12 cellular contexts compared by ENCODE assay signal in genomic region chr2:23772684-23773083, GRCh38.
"Had no signal": no experiment of that assay in that cellular context is flagged by ENCODE, and none has a peak within 500 bp of the region (broad histone marks: within the 10 kb centered on the region; RNA-seq: fewer than 3 reads in every experiment).

No MANE protein-coding gene starts in this region.

- H2AFZ ChIP-seq: neural progenitor cell had no signal

- FAIRE-seq: pancreas had no signal

- ATAC-seq: pancreas had no signal

- H3K27ac ChIP-seq: brain microvascular endothelial cell, neural progenitor cell, pancreas had no signal

- H3K9ac ChIP-seq: neural progenitor cell had no signal

- H3K4me1 ChIP-seq: neural progenitor cell, pancreas had no signal

- H3K4me2 ChIP-seq: neural progenitor cell had no signal

- DNase-seq: activated CD4-positive, alpha-beta memory T cell treated with anti-CD3 and anti-CD28 coated beads for 36 hours; activated gamma-delta T cell; activated T-cell treated with anti-CD3 and anti-CD28 coated beads, Interleukin-2, amount 50 U/mL, for 48 hours; amygdala; brain microvascular endothelial cell; erythroblast; hypothalamus; kidney glomerular epithelial cell; pancreas; stimulated activated CD4-positive, alpha-beta T cell treated with anti-CD3 and anti-CD28 coated beads, Interleukin-2, amount 100 ng/mL, for 48 hours; stimulated activated naive CD4-positive, alpha-beta T cell treated with Interleukin-2 at 50 U/mL for 16 hours had no signal

- H3K9me3 ChIP-seq: pancreas had no signal

- H3K4me3 ChIP-seq: neural progenitor cell, pancreas had no signal

- H3K36me3 ChIP-seq: brain microvascular endothelial cell, pancreas had no signal

- H3K27me3 ChIP-seq: brain microvascular endothelial cell, neural progenitor cell, pancreas had no signal
